8 cellular contexts compared by ENCODE assay signal in genomic region chr11:118908931-118909618, GRCh38. TPM values are rescaled to one million over a fixed set of nuclear protein-coding genes. Genes with fewer than 3 reads are reported as not detected.
DNase-seq lines count a peak whose midpoint lies in the region; ATAC-seq, FAIRE-seq and TF ChIP-seq lines count a peak whose summit lies in the region.

No MANE protein-coding gene starts in this region.

- no peak for FAIRE-seq in small intestine (lab: Jason Lieb, UNC)

- DNase-seq in Daoy (ENCODE audit: low read depth): peak; percentile 58
- DNase-seq in NCI-H2227 treated with DMSO at 0.1 percent for 48 hours (lab: John Stamatoyannopoulos, UW): peak; percentile 77
- peak; percentile 84 to 95 for DNase-seq in cardiac fibroblast (ENCODE audit: low read depth in 2 of 2)
- DNase-seq in islet precursor cell: peak; percentile 97
- DNase-seq in small intestine: no peak
- DNase-seq in NCI-H748 treated with DMSO at 0.1 percent for 48 hours (lab: John Stamatoyannopoulos, UW): no peak
- DNase-seq in activated CD4-positive, alpha-beta T cell treated with anti-CD3 and anti-CD28 coated beads for 1 hour: no peak

- ATAC-seq in GM19455 (IDR thresholded peaks at IDR 0.05; ENCODE audit: unreplicated experiment): no peak

- no peaks in the 10 kb centered on the region for H3K9me3 ChIP-seq in small intestine (ENCODE audit: control insufficient read depth, low read depth)

- H3K36me3 ChIP-seq in small intestine (ENCODE audit: control insufficient read depth in 2 of 2, insufficient read depth in 2 of 2, low read length in 2 of 2): peaks cover 0 to 6% of the 10 kb centered on the region in 2 donors

- no peak for TF ChIP-seq CTCF in cardiac fibroblast (IDR thresholded peaks at IDR 0.05; ENCODE audit: low read depth, low read length)

- no peaks in the 10 kb centered on the region for H3K27me3 ChIP-seq in small intestine (ENCODE audit: control insufficient read depth in 2 of 2, insufficient read depth in 2 of 2, low read length in 2 of 2)

- H3K27ac ChIP-seq in small intestine (ENCODE audit: low read depth in 1 of 2, low read length in 1 of 2): peak overlapping the region; percentile 62 to 84

- H3K4me1 ChIP-seq in small intestine (ENCODE audit: control insufficient read depth in 2 of 2, insufficient read depth in 1 of 2, low read depth in 1 of 2, low read length in 1 of 2): peaks cover 22 to 35% of the 10 kb centered on the region in 2 donors

- H3K4me3 ChIP-seq in cardiac fibroblast (replicated peaks in 1 of 2; ENCODE audit: low read depth in 2 of 2, low read length in 2 of 2): peak overlapping the region; percentile 50 to 54
- H3K4me3 ChIP-seq in small intestine (ENCODE audit: low read depth in 1 of 2, low read length in 2 of 2): no peak overlapping the region

- WGBS in small intestine, 3 donors: 15 to 45% (median 28%) methylated on average over 11 to 17 of the region's 17 CpGs

RNA-seq across cellular contexts. Expression of gene BCL9L, which starts 16.7 kb away (rescaled TPM):
- total RNA-seq in Daoy (2014; rRNA removed; shearing (Covaris generic)): 3.9 and 5.4 TPM in 2 replicates
- polyA plus RNA-seq in small intestine: 10 to 100 TPM; 11.6 to 23.5 (median 14.3) TPM

RNA-seq across cellular contexts. Expression of gene CXCR5, which starts 25.4 kb away (rescaled TPM):
- not detected in 2 replicates for total RNA-seq in Daoy (2014; rRNA removed; shearing (Covaris generic))
- under 1 TPM; 0.22 to 0.61 (median 0.54) TPM for polyA plus RNA-seq in small intestine

RNA-seq across cellular contexts. Expression of gene UPK2, which starts 47.0 kb away (rescaled TPM):
- total RNA-seq in Daoy (2014; rRNA removed; shearing (Covaris generic)): not detected in 2 replicates
- polyA plus RNA-seq in small intestine: not detected

Comparison
In these comparisons a context has a peak if more than half of its experiments do, and no peak if none do; other contexts are left out.
1. DNase-seq: peak in Daoy (single experiment), NCI-H2227 treated with DMSO at 0.1 percent for 48 hours (single experiment), cardiac fibroblast (2 of 2) and islet precursor cell (single experiment); none in small intestine (single experiment), NCI-H748 treated with DMSO at 0.1 percent for 48 hours (single experiment) and activated CD4-positive, alpha-beta T cell treated with anti-CD3 and anti-CD28 coated beads for 1 hour (single experiment).
2. H3K4me3 ChIP-seq: peak in cardiac fibroblast (2 of 2); none in small intestine (0 of 2).